ENCODE assay signal across 8 cellular contexts in genomic region chr18:62324355-62324828, GRCh38. TPM values are rescaled to one million over a fixed set of nuclear protein-coding genes. Genes with fewer than 3 reads are reported as not detected.
A peak's percentile ranks its signal among the peaks of the same experiment; 100 is the strongest.
DNase-seq lines count a peak whose midpoint lies in the region; ATAC-seq, FAIRE-seq and TF ChIP-seq lines count a peak whose summit lies in the region.

No MANE protein-coding gene starts in this region.

- H3K4me3 ChIP-seq in left ventricle myocardium inferior (peak overlapping the region; percentile 68), HepG2 (replicated peaks in 1 of 3; ENCODE audit: insufficient read depth in 1 of 3, low read depth in 2 of 3, low read length in 3 of 3) (peak overlapping the region; percentile 51 to 78 (median 58); a peak in 5 of 6 replicates)

- no peaks in the 10 kb centered on the region for H4K20me1 ChIP-seq in HepG2 (ENCODE audit: insufficient read depth, low read length)

- WGBS in HepG2 (ENCODE audit: low lambda C conversion rate): 45% methylated on average over 10 of the region's 10 CpGs

- peaks cover 64% of the 10 kb centered on the region for H3K27me3 Mint-ChIP-seq in activated CD8-positive, alpha-beta T cell treated with anti-CD3 and anti-CD28 coated beads for 36 hours

- no peak for TF ChIP-seq POLR2A in HepG2 (IDR thresholded peaks at IDR 0.05; ENCODE audit: insufficient read depth in 1 of 2, low read depth in 2 of 2, low read length in 2 of 2)

- intact Hi-C loops in left ventricle myocardium inferior (cut with micrococcal nuclease) (no loop called here), Right ventricle myocardium superior (cut with DNase I) (no loop called here), HepG2 (cut with micrococcal nuclease; ENCODE audit: unreplicated experiment) (loop anchor here (2.0 kb wide), 1 partner anchor 76 kb away; no protein-coding TSS in a partner anchor)
- intact Hi-C loops in activated CD8-positive, alpha-beta T cell treated with anti-CD3 and anti-CD28 coated beads for 36 hours (cut with micrococcal nuclease): no loop called here

- TF ChIP-seq EP300 in HepG2 (IDR thresholded peaks at IDR 0.05; ENCODE audit: low read depth in 2 of 2, low read length in 2 of 2) (no peak), HepG2 (CRISPR knock-in tag; IDR thresholded peaks at IDR 0.05; ENCODE audit: borderline replicate concordance) (no peak)

- in situ Hi-C loops in HepG2 (cut with HindIII; ENCODE audit: extremely low pct_ligation_motif_present, low pct_unique_long_range_greater_than_20kb): loop anchor here (10.0 kb wide), 1 partner anchor 70 kb away; no protein-coding TSS in a partner anchor

- H3K27ac ChIP-seq in left ventricle myocardium inferior (replicated peaks) (no peak overlapping the region), HepG2 (ENCODE audit: extremely low read length, insufficient read depth, low read length) (no peak overlapping the region)

- no peaks in the 10 kb centered on the region for H3K36me3 Mint-ChIP-seq in activated CD8-positive, alpha-beta T cell treated with anti-CD3 and anti-CD28 coated beads for 36 hours (ENCODE audit: low read depth)

- H3K27me3 ChIP-seq in left ventricle myocardium inferior (ENCODE audit: low read depth) (peaks cover 84% of the 10 kb centered on the region), HepG2 (ENCODE audit: control insufficient read depth in 1 of 2, insufficient read depth in 2 of 2, low read length in 2 of 2) (peaks cover 0 to 7% of the 10 kb centered on the region in 2 experiments; a peak in 2 of 5 replicates)

- H3K27ac Mint-ChIP-seq in activated CD8-positive, alpha-beta T cell treated with anti-CD3 and anti-CD28 coated beads for 36 hours: peak overlapping the region; percentile 62

- H3K4me2 ChIP-seq in HepG2 (ENCODE audit: low read depth, low read length): peak overlapping the region; percentile 91

- H3K4me1 ChIP-seq in left ventricle myocardium inferior: peaks cover 41% of the 10 kb centered on the region
- H3K4me1 ChIP-seq in HepG2 (ENCODE audit: insufficient read depth, low read length): peaks cover 58% of the 10 kb centered on the region

- no peak for FAIRE-seq in HepG2 (lab: Jason Lieb, UNC)

- DNase-seq in left ventricle myocardium inferior (no peak), Right ventricle myocardium superior (no peak), HepG2 (ENCODE audit: low spot score) (no peak), HuH-7.5 (ENCODE audit: low spot score) (no peak), NCI-H2081 (lab: John Stamatoyannopoulos, UW) (no peak)
- DNase-seq in activated CD8-positive, alpha-beta T cell treated with anti-CD3 and anti-CD28 coated beads for 36 hours: no peak

- no peak for TF ChIP-seq CTCF in left ventricle myocardium inferior (IDR thresholded peaks at IDR 0.05; ENCODE audit: borderline replicate concordance)
- no peak for TF ChIP-seq CTCF in activated CD8-positive, alpha-beta T cell treated with anti-CD3 and anti-CD28 coated beads for 36 hours (IDR thresholded peaks at IDR 0.05)
- TF ChIP-seq CTCF in HepG2 (CRISPR knock-in tag; IDR thresholded peaks at IDR 0.05): no peak

- 0 out of 2 replicates have a peak overlapping the region, but pooled peaks have one; percentile 34 for H3K9ac ChIP-seq in HepG2 (ENCODE audit: insufficient read depth, low read depth, low read length)

- TF ChIP-seq RAD21 in HepG2 (CRISPR knock-in tag; IDR thresholded peaks at IDR 0.05): no peak

- ATAC-seq in Right ventricle myocardium superior (ENCODE audit: poor library complexity) (no peak), HepG2 (peak; percentile 18), HG02840 (IDR thresholded peaks at IDR 0.05; ENCODE audit: low FRiP score, unreplicated experiment) (no peak), HG02870 (IDR thresholded peaks at IDR 0.05; ENCODE audit: unreplicated experiment) (no peak)
- no peak for ATAC-seq in activated CD8-positive, alpha-beta T cell treated with anti-CD3 and anti-CD28 coated beads for 36 hours

- POLR2A ChIA-PET in activated CD8-positive, alpha-beta T cell treated with anti-CD3 and anti-CD28 coated beads for 36 hours (lab: Charles Lee): interaction anchor here (1.3 kb wide), 1 partner anchor 12 kb away, joined by 3 read pairs; no protein-coding TSS in a partner anchor
- POLR2A ChIA-PET in HepG2 (lab: Yijun Ruan, JAX): no interaction called here

- peaks cover 14% of the 10 kb centered on the region for H3K79me2 ChIP-seq in HepG2 (ENCODE audit: insufficient read depth, low read length)

- no peaks in the 10 kb centered on the region for H3K9me3 Mint-ChIP-seq in activated CD8-positive, alpha-beta T cell treated with anti-CD3 and anti-CD28 coated beads for 36 hours

- no TSS peak for BruUV-seq in HepG2 (replicated peaks; lab: Mats Ljungman, UMichigan)

- H3K36me3 ChIP-seq in left ventricle myocardium inferior (no peaks in the 10 kb centered on the region), HepG2 (replicated peaks in 1 of 2; ENCODE audit: control insufficient read depth in 1 of 2, insufficient read depth in 2 of 2, low read length in 2 of 2) (no peaks in the 10 kb centered on the region)

- CTCF ChIA-PET in activated CD8-positive, alpha-beta T cell treated with anti-CD3 and anti-CD28 coated beads for 36 hours (lab: Charles Lee): interaction anchor here (0.6 to 3.3 kb wide), 8 partner anchors 9 to 260 kb away, joined by 3 to 18 read pairs (median 5); no protein-coding TSS in a partner anchor
- CTCF ChIA-PET in HepG2 (lab: Yijun Ruan, JAX; ENCODE audit: low intra/inter-chr PET ratio, low total read pairs): interaction anchor here (1.4 kb wide), 1 partner anchor 76 kb away, joined by 5 read pairs; no protein-coding TSS in a partner anchor

- H3K4me1 Mint-ChIP-seq in activated CD8-positive, alpha-beta T cell treated with anti-CD3 and anti-CD28 coated beads for 36 hours (ENCODE audit: low read depth): peaks cover 28% of the 10 kb centered on the region

- peak overlapping the region; percentile 69 for H3K4me3 Mint-ChIP-seq in activated CD8-positive, alpha-beta T cell treated with anti-CD3 and anti-CD28 coated beads for 36 hours

- no peak overlapping the region for H2AFZ ChIP-seq in HepG2 (ENCODE audit: low read length)

- H3K9me3 ChIP-seq in left ventricle myocardium inferior (replicated peaks) (no peaks in the 10 kb centered on the region), HepG2 (ENCODE audit: low read length) (no peaks in the 10 kb centered on the region)

TF ChIP-seq in HepG2, 621 proteins besides CTCF, POLR2A, EP300 and RAD21:
- no peak for TF ChIP-seq ZFP1 (CRISPR knock-in tag; IDR thresholded peaks at IDR 0.05)
- no peak for TF ChIP-seq ZNF263 (CRISPR knock-in tag; IDR thresholded peaks at IDR 0.05)
- TF ChIP-seq ZNF598 (CRISPR knock-in tag; IDR thresholded peaks at IDR 0.05; ENCODE audit: borderline replicate concordance): peak; percentile 35; the same call in 1 of the 2 replicates
- TF ChIP-seq ZEB1 (IDR thresholded peaks at IDR 0.05; ENCODE audit: insufficient replicate concordance, low read depth): no peak
- TF ChIP-seq ZNF350 (CRISPR knock-in tag; IDR thresholded peaks at IDR 0.05; ENCODE audit: borderline replicate concordance, low read depth): 0 out of 2 replicates have a peak, but pooled peaks have one; percentile 15
- TF ChIP-seq ZNF839 (CRISPR knock-in tag; IDR thresholded peaks at IDR 0.05; ENCODE audit: borderline replicate concordance): 0 out of 2 replicates have a peak, but pooled peaks have one; percentile 16
- no peak for TF ChIP-seq HOXA5 (CRISPR knock-in tag; IDR thresholded peaks at IDR 0.05)
- TF ChIP-seq HES4 (CRISPR knock-in tag; IDR thresholded peaks at IDR 0.05; ENCODE audit: borderline replicate concordance): no peak
- no peak for TF ChIP-seq CEBPG (CRISPR knock-in tag; IDR thresholded peaks at IDR 0.05)
- TF ChIP-seq SUZ12 (IDR thresholded peaks at IDR 0.05; ENCODE audit: low read depth, low read length): no peak
- TF ChIP-seq RXRB (CRISPR knock-in tag; IDR thresholded peaks at IDR 0.05; ENCODE audit: borderline replicate concordance): no peak
- no peak for TF ChIP-seq RFX5 (IDR thresholded peaks at IDR 0.05; ENCODE audit: low read depth, low read length)
- TF ChIP-seq ZNF768 (CRISPR knock-in tag; IDR thresholded peaks at IDR 0.05): no peak

RNA-seq across cellular contexts. Expression of gene TNFRSF11A, which starts 0.7 kb away (rescaled TPM):
- total RNA-seq in left ventricle myocardium inferior: 1.6 TPM
- 0.94 TPM for total RNA-seq in Right ventricle myocardium superior
- 1 to 10 TPM; 7.3 to 8.0 TPM for total RNA-seq in activated CD8-positive, alpha-beta T cell treated with anti-CD3 and anti-CD28 coated beads for 36 hours
- 3.6 and 4.6 TPM in 2 replicates for total RNA-seq in HepG2 (2016; rRNA removed; fragmentation: Illumina TruSeq; extraction: Trizol)
- 2.4 and 4.4 TPM in 2 replicates for total RNA-seq in HepG2 (2016; cell fraction: cytosol; rRNA removed; fragmentation: Illumina TruSeq; extraction: Trizol; ENCODE audit: low read depth)
- 4.2 and 4.6 TPM in 2 replicates for total RNA-seq in HepG2 (2016; cell fraction: insoluble cytoplasmic fraction; rRNA removed; fragmentation: Illumina TruSeq; extraction: Trizol)
- total RNA-seq in HepG2 (2016; cell fraction: membrane; rRNA removed; fragmentation: Illumina TruSeq; extraction: Trizol): 2.7 and 3.6 TPM in 2 replicates
- 7.2 and 7.4 TPM in 2 replicates for total RNA-seq in HepG2 (2016; cell fraction: nucleus; rRNA removed; fragmentation: Illumina TruSeq; extraction: Trizol)
- polyA plus RNA-seq in HepG2 (2011; rRNA removed): 6.4 and 8.2 TPM in 2 replicates
- polyA plus RNA-seq in HepG2 (2011; cell fraction: cytosol; rRNA removed): 5.6 and 6.7 TPM in 2 replicates
- polyA plus RNA-seq in HepG2 (2011; cell fraction: nucleus; rRNA removed): 8.3 and 10.7 TPM in 2 replicates
- 1.2 and 2.9 TPM in 2 replicates for polyA plus RNA-seq in HepG2 (2012)
- 1.3 and 2.0 TPM in 2 replicates for polyA plus RNA-seq in HepG2 (2016; cell fraction: cytosol; fragmentation: Illumina TruSeq; extraction: Trizol; ENCODE audit: low read depth)
- polyA plus RNA-seq in HepG2 (2016; cell fraction: insoluble cytoplasmic fraction; fragmentation: Illumina TruSeq; extraction: Trizol; ENCODE audit: low read depth): 2.5 and 2.7 TPM in 2 replicates
- polyA plus RNA-seq in HepG2 (2016; cell fraction: membrane; fragmentation: Illumina TruSeq; extraction: Trizol; ENCODE audit: low read depth): 2.9 and 3.0 TPM in 2 replicates
- 12.9 and 13.2 TPM in 2 replicates for polyA plus RNA-seq in HepG2 (2016; cell fraction: nucleus; fragmentation: Illumina TruSeq; extraction: Trizol; ENCODE audit: insufficient read depth, low read depth)
- 6.1 and 14.1 TPM in 2 replicates for polyA minus RNA-seq in HepG2 (2011; rRNA and poly(A)+ RNA removed; ENCODE audit: low replicate concordance)
- polyA minus RNA-seq in HepG2 (2011; cell fraction: cytosol; rRNA and poly(A)+ RNA removed): 6.1 and 7.0 TPM in 2 replicates
- 8.5 and 10.9 TPM in 2 replicates for polyA minus RNA-seq in HepG2 (2011; cell fraction: nucleus; rRNA and poly(A)+ RNA removed)
